ENCODE assay signal across 12 cellular contexts in the genomic region with DNA sequence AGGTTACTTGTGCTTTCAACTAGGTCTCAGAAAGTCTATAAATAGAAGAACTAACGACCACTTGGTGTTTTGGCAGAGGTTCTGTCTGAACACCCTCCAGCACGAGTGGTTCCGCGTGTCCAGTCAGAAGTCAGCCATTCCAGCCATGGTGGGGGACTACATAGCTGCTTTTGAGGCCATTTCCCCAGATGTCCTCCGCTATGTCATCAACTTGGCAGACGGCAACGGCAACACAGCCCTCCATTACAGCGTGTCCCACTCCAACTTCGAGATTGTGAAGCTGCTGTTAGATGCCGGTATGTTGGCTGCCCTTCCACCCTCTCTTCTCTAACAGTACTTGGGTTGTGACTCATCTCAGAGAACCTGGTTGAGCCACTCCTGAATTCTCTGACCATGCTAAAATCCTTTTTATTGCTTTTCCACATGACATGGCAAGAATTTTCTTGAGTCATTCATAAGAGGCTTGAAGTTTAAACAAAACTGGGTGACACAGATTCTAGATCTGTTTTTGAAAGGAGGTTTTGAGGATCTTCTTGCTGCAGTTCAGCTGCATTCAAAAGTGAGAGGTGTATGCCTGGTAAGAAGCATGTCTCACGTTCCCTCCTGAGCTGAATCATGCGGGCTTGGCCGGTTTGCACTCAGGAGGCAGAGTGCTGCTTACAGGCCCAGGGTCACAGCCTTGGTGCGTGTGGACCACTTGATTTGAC.
DNase-seq lines count a peak whose midpoint lies in the region; ATAC-seq and TF ChIP-seq lines count a peak whose summit lies in the region.
"Had no signal": no experiment of that assay in that cellular context is flagged by ENCODE, and none has a peak within 500 bp of the region (broad histone marks: within the 10 kb centered on the region; RNA-seq: fewer than 3 reads in every experiment).

No MANE protein-coding gene starts in this region.

- peak overlapping the region; percentile 35 for H3K27ac Mint-ChIP-seq in Caco-2 (ENCODE audit: unreplicated experiment)
- H3K27ac Mint-ChIP-seq: activated B cell treated with CpG ODN at 0.5 μM for 24 hours had no signal

- CTCF ChIA-PET in Caco-2 (lab: Charles Lee), result no interaction called here

- TF ChIP-seq CTCF in Caco-2 (IDR thresholded peaks at IDR 0.05; ENCODE audit: insufficient read depth in 1 of 2, low read depth in 1 of 2, low read length in 1 of 2, severe bottlenecking in 1 of 2, unreplicated experiment in 1 of 2) (no peak), psoas muscle (IDR thresholded peaks at IDR 0.05) (no peak)

- H3K4me3 ChIP-seq in Caco-2 (ENCODE audit: low read depth, low read length) (no peak overlapping the region), SJSA1 (no peak overlapping the region), psoas muscle (peak overlapping the region; percentile 5)
- H3K4me3 ChIP-seq: spleen had no signal

- H3K4me1 ChIP-seq in Caco-2, result peaks cover 11% of the 10 kb centered on the region; the same call in 1 of the 2 replicates
- peaks cover 40% of the 10 kb centered on the region for H3K4me1 ChIP-seq in SJSA1 (replicated peaks)
- peaks cover 48% of the 10 kb centered on the region for H3K4me1 ChIP-seq in psoas muscle

- POLR2A ChIA-PET in Caco-2 (lab: Charles Lee), result no interaction called here

- H3K36me3 ChIP-seq in Caco-2 (ENCODE audit: control insufficient read depth, insufficient read depth, low read length), result peaks cover 6% of the 10 kb centered on the region
- peaks cover 31% of the 10 kb centered on the region for H3K36me3 ChIP-seq in SJSA1
- peaks cover 8 to 77% of the 10 kb centered on the region in 2 donors for H3K36me3 ChIP-seq in psoas muscle (ENCODE audit: insufficient read depth in 1 of 2, low read depth in 1 of 2)

- peak overlapping the region; percentile 82 for H3K27ac ChIP-seq in SJSA1
- peak overlapping the region; percentile 90 for H3K27ac ChIP-seq in psoas muscle

- 35 to 56% (median 39%) methylated on average over 14 of the region's 14 CpGs for WGBS in psoas muscle, 3 donors

- DNase-seq in Caco-2 (peak in 1 of 2 experiments; percentile 32), SJSA1 (ENCODE audit: low read depth in 1 of 2, low spot score in 2 of 2) (peak; percentile 66 to 77), fibroblast of the conjunctiva (ENCODE audit: low read depth) (peak; percentile 38), psoas muscle (peak; percentile 67 to 82), GDM1 (lab: John Stamatoyannopoulos, UW) (no peak)
- no peak for DNase-seq in activated CD4-positive, alpha-beta T cell treated with anti-CD3 and anti-CD28 coated beads, Interleukin-2, amount 50 U/mL, for 4 hours
- DNase-seq: activated B cell treated with CpG ODN at 0.5 μM for 24 hours; effector CD4-positive, alpha-beta T cell; NCI-H1417; spleen had no signal

- H3K36me3 Mint-ChIP-seq in Caco-2 (ENCODE audit: insufficient read depth, unreplicated experiment), result peaks cover 71% of the 10 kb centered on the region

- H3K9me3 ChIP-seq in Caco-2, result no peaks in the 10 kb centered on the region
- H3K9me3 ChIP-seq in SJSA1 (replicated peaks), result no peaks in the 10 kb centered on the region
- H3K9me3 ChIP-seq in psoas muscle, result no peaks in the 10 kb centered on the region
- H3K9me3 ChIP-seq: spleen had no signal

- no peaks in the 10 kb centered on the region for H3K9me3 Mint-ChIP-seq in Caco-2 (ENCODE audit: unreplicated experiment)
- H3K9me3 Mint-ChIP-seq: activated B cell treated with CpG ODN at 0.5 μM for 24 hours had no signal

- no TSS peak for BruUV-seq in Caco-2 (replicated peaks; lab: Mats Ljungman, UMichigan)

- H3K27me3 ChIP-seq in Caco-2 (replicated peaks; ENCODE audit: control insufficient read depth, insufficient read depth, low read length), result no peaks in the 10 kb centered on the region
- no peaks in the 10 kb centered on the region for H3K27me3 ChIP-seq in SJSA1 (replicated peaks)
- H3K27me3 ChIP-seq in psoas muscle (ENCODE audit: insufficient read depth in 3 of 3, low read length in 2 of 3), result no peaks in the 10 kb centered on the region
- H3K27me3 ChIP-seq: spleen had no signal

- H3K4me3 Mint-ChIP-seq in Caco-2 (ENCODE audit: unreplicated experiment), result no peak overlapping the region
- H3K4me3 Mint-ChIP-seq: activated B cell treated with CpG ODN at 0.5 μM for 24 hours had no signal

- H3K4me1 Mint-ChIP-seq in Caco-2 (ENCODE audit: low read depth, unreplicated experiment), result peaks cover 7% of the 10 kb centered on the region
- H3K4me1 Mint-ChIP-seq: activated B cell treated with CpG ODN at 0.5 μM for 24 hours had no signal

- ATAC-seq in psoas muscle (peak; percentile 80 to 91 (median 88)), GM21390 (IDR thresholded peaks at IDR 0.05; ENCODE audit: unreplicated experiment) (no peak), GM19324 (IDR thresholded peaks at IDR 0.05; ENCODE audit: low FRiP score, unreplicated experiment) (no peak)

- intact Hi-C loops in Caco-2 (cut with micrococcal nuclease; ENCODE audit: unreplicated experiment), result no loop called here
- intact Hi-C loops in psoas muscle (cut with DNase I), result loop anchor here in 1 of 2 donors (5.0 kb wide), 1 partner anchor 41 kb away; no protein-coding TSS in a partner anchor

- no peaks in the 10 kb centered on the region for H3K27me3 Mint-ChIP-seq in Caco-2 (ENCODE audit: insufficient read depth, unreplicated experiment)
- H3K27me3 Mint-ChIP-seq: activated B cell treated with CpG ODN at 0.5 μM for 24 hours had no signal

Comparison
In these comparisons a context has a peak if more than half of its experiments do, and no peak if none do; other contexts are left out.
1. DNase-seq: peak in SJSA1 (2 of 2), fibroblast of the conjunctiva (single experiment) and psoas muscle (2 of 2); none in GDM1 (single experiment) and activated CD4-positive, alpha-beta T cell treated with anti-CD3 and anti-CD28 coated beads, Interleukin-2, amount 50 U/mL, for 4 hours (0 of 2).
2. ATAC-seq: peak in psoas muscle (4 of 4); none in GM21390 (single experiment) and GM19324 (single experiment).